19 cellular contexts compared by ENCODE assay signal in the genomic region with DNA sequence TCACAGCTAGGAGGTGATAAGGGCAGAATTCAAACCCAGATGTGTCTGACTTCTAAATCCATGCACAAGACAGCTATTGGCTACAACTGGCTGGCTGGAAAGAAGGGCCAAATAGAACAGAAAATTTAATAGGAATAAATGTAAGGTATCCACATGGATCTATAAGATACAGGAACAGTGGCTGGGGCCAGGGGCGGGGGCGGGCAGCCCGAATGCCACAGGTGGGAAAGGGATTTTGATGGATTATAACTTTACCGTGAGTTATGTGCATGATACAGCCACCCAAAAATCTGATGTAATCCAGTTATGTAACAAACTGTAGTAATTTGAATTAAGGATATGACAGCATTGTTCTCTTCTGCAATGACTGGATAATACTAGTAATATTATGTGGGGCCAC.
"Had no signal": no experiment of that assay in that cellular context is flagged by ENCODE, and none has a peak within 500 bp of the region (broad histone marks: within the 10 kb centered on the region; RNA-seq: fewer than 3 reads in every experiment).

No MANE protein-coding gene starts in this region.

- DNase-seq: stimulated activated CD4-positive, alpha-beta T cell treated with anti-CD3 and anti-CD28 coated beads, Interleukin-2, amount 100 ng/mL, for 48 hours; stimulated activated CD4-positive, alpha-beta T cell treated with anti-CD3 and anti-CD28 coated beads, Interleukin-4, amount 100 ng/mL, for 1 hour; stimulated activated CD4-positive, alpha-beta T cell treated with anti-CD3 and anti-CD28 coated beads, Interleukin-4, amount 100 ng/mL, for 24 hours; stimulated activated CD4-positive, alpha-beta T cell treated with anti-CD3 and anti-CD28 coated beads, Interleukin-4, amount 100 ng/mL, for 4 hours; stimulated activated CD8-positive, alpha-beta memory T cell treated with anti-CD3 and anti-CD28 coated beads, Interleukin-4, amount 100 ng/mL, for 48 hours; stimulated activated naive B cell treated with anti-CD40 and anti-IgM and Interleukin-4, amounts not matched to agents 10 μg/mL and 1 μg/mL and 100 μg/mL, for 72 hours; stimulated activated naive CD4-positive, alpha-beta T cell; stimulated activated naive CD4-positive, alpha-beta T cell treated with Interleukin-2 at 50 U/mL for 16 hours; stimulated activated naive CD8-positive, alpha-beta T cell treated with anti-CD3 and anti-CD28 coated beads, Interleukin-15, amount 100 ng/mL, for 72 hours; stimulated activated naive CD8-positive, alpha-beta T cell treated with anti-CD3 and anti-CD28 coated beads, Interleukin-15, Interleukin-2, amounts not matched to agents 100 U/mL and 50 U/mL, for 24 hours; stomach; substantia nigra; testis; thyroid gland; tibial artery; transverse colon; trophoblast cell; upper lobe of right lung; uterus had no signal
